16 cellular contexts compared by ENCODE assay signal in genomic region chrX:74249963-74250362, GRCh38. TPM values are rescaled to one million over a fixed set of nuclear protein-coding genes. Genes with fewer than 3 reads are reported as not detected.
DNase-seq lines count a peak whose midpoint lies in the region; ATAC-seq and TF ChIP-seq lines count a peak whose summit lies in the region.
"Had no signal": no experiment of that assay in that cellular context is flagged by ENCODE, and none has a peak within 500 bp of the region (broad histone marks: within the 10 kb centered on the region; RNA-seq: fewer than 3 reads in every experiment).

No MANE protein-coding gene starts in this region.

- 1% methylated on average over 11 of the region's 11 CpGs; no CpG with 5 or more reads in 1 of the 2 experiments for WGBS in endodermal cell (ENCODE audit: insufficient coverage in 1 of 2, insufficient read length in 1 of 2), 2 experiments

- peaks cover 53% of the 10 kb centered on the region for H3K36me3 ChIP-seq in endodermal cell (ENCODE audit: control insufficient read depth, insufficient read depth, low read length)

- H3K9me3 ChIP-seq in endodermal cell (ENCODE audit: control insufficient read depth, low read length) = no peaks in the 10 kb centered on the region
- H3K9me3 ChIP-seq: body of pancreas had no signal

- BruUV-seq in Calu3 (replicated peaks; lab: Mats Ljungman, UMichigan) = no TSS peak

- no peaks in the 10 kb centered on the region for H3K27me3 ChIP-seq in endodermal cell (ENCODE audit: control insufficient read depth, insufficient read depth, low read length, poor library complexity, severe bottlenecking)
- H3K27me3 ChIP-seq: body of pancreas had no signal

- H3K9me3 Mint-ChIP-seq in Calu3 (ENCODE audit: low read depth, unreplicated experiment) (no peaks in the 10 kb centered on the region), endodermal cell (no peaks in the 10 kb centered on the region), nephron progenitor cell (no peaks in the 10 kb centered on the region)
- H3K9me3 Mint-ChIP-seq in activated CD8-positive, alpha-beta memory T cell treated with anti-CD3 and anti-CD28 coated beads, Interleukin-2, amount 10 ng/mL, durations not matched to agents 7 days and 5 days (ENCODE audit: low read depth) = no peaks in the 10 kb centered on the region
- H3K9me3 Mint-ChIP-seq: activated CD4-positive, alpha-beta memory T cell treated with anti-CD3 and anti-CD28 coated beads for 36 hours; stimulated activated memory B cell treated with anti-CD40 and anti-IgM and Interleukin-4, amounts not matched to agents 10 μg/mL and 1 μg/mL and 100 μg/mL, for 72 hours had no signal

- H3K36me3 Mint-ChIP-seq in Calu3 (ENCODE audit: insufficient read depth, unreplicated experiment) = peaks cover 7% of the 10 kb centered on the region
- peaks cover 67% of the 10 kb centered on the region for H3K36me3 Mint-ChIP-seq in endodermal cell (ENCODE audit: low read depth)
- H3K36me3 Mint-ChIP-seq in nephron progenitor cell (ENCODE audit: low read depth) = peaks cover 60% of the 10 kb centered on the region
- peaks cover 11% of the 10 kb centered on the region for H3K36me3 Mint-ChIP-seq in activated CD8-positive, alpha-beta memory T cell treated with anti-CD3 and anti-CD28 coated beads, Interleukin-2, amount 10 ng/mL, durations not matched to agents 7 days and 5 days

- H3K4me3 Mint-ChIP-seq in Calu3 (ENCODE audit: low read depth, unreplicated experiment) (no peak overlapping the region), endodermal cell (peak overlapping the region; percentile 38), nephron progenitor cell (peak overlapping the region; percentile 41)
- no peak overlapping the region for H3K4me3 Mint-ChIP-seq in activated CD8-positive, alpha-beta memory T cell treated with anti-CD3 and anti-CD28 coated beads, Interleukin-2, amount 10 ng/mL, durations not matched to agents 7 days and 5 days
- H3K4me3 Mint-ChIP-seq: activated CD4-positive, alpha-beta memory T cell treated with anti-CD3 and anti-CD28 coated beads for 36 hours; stimulated activated memory B cell treated with anti-CD40 and anti-IgM and Interleukin-4, amounts not matched to agents 10 μg/mL and 1 μg/mL and 100 μg/mL, for 72 hours had no signal

- H3K4me3 ChIP-seq in endodermal cell (ENCODE audit: low read length) = no peak overlapping the region
- H3K4me3 ChIP-seq: body of pancreas had no signal

- no peak for ATAC-seq in activated CD8-positive, alpha-beta memory T cell treated with anti-CD3 and anti-CD28 coated beads, Interleukin-2, amount 10 ng/mL, durations not matched to agents 7 days and 5 days
- ATAC-seq in GM19395 (IDR thresholded peaks at IDR 0.05; ENCODE audit: unreplicated experiment) = no peak
- ATAC-seq: body of pancreas; stimulated activated memory B cell treated with anti-CD40 and anti-IgM and Interleukin-4, amounts not matched to agents 10 μg/mL and 1 μg/mL and 100 μg/mL, for 72 hours had no signal

- TF ChIP-seq CTCF in Calu3 (IDR thresholded peaks at IDR 0.05; ENCODE audit: unreplicated experiment) (no peak), endodermal cell (conservative IDR thresholded peaks at IDR 0.05) (no peak), nephron progenitor cell (IDR thresholded peaks at IDR 0.05) (no peak)

- CTCF ChIA-PET in Calu3 (lab: Charles Lee) = interaction anchor here (0.6 to 0.7 kb wide), 2 partner anchors 12 to 42 kb away, joined by 3 read pairs; no protein-coding TSS in a partner anchor
- CTCF ChIA-PET in activated CD8-positive, alpha-beta memory T cell treated with anti-CD3 and anti-CD28 coated beads, Interleukin-2, amount 10 ng/mL, durations not matched to agents 7 days and 5 days (lab: Charles Lee) = no interaction called here

- no peaks in the 10 kb centered on the region for H3K4me1 ChIP-seq in endodermal cell (ENCODE audit: control insufficient read depth, insufficient read depth, low read length)
- H3K4me1 ChIP-seq: body of pancreas had no signal

- peaks cover 20% of the 10 kb centered on the region for H3K4me1 Mint-ChIP-seq in Calu3 (ENCODE audit: low read depth, unreplicated experiment)
- peaks cover 41% of the 10 kb centered on the region for H3K4me1 Mint-ChIP-seq in endodermal cell
- H3K4me1 Mint-ChIP-seq in nephron progenitor cell = peaks cover 36% of the 10 kb centered on the region
- H3K4me1 Mint-ChIP-seq in activated CD8-positive, alpha-beta memory T cell treated with anti-CD3 and anti-CD28 coated beads, Interleukin-2, amount 10 ng/mL, durations not matched to agents 7 days and 5 days = no peaks in the 10 kb centered on the region
- H3K4me1 Mint-ChIP-seq: stimulated activated memory B cell treated with anti-CD40 and anti-IgM and Interleukin-4, amounts not matched to agents 10 μg/mL and 1 μg/mL and 100 μg/mL, for 72 hours had no signal

- H3K9ac ChIP-seq in endodermal cell (ENCODE audit: extremely low read depth, low read length, poor library complexity, severe bottlenecking) = peak overlapping the region; percentile 3

- no peak overlapping the region for H3K27ac ChIP-seq in endodermal cell (ENCODE audit: low read depth, low read length)

- H3K27me3 Mint-ChIP-seq in Calu3 (ENCODE audit: unreplicated experiment) = no peaks in the 10 kb centered on the region
- no peaks in the 10 kb centered on the region for H3K27me3 Mint-ChIP-seq in endodermal cell (ENCODE audit: insufficient read depth)
- peaks cover 3% of the 10 kb centered on the region for H3K27me3 Mint-ChIP-seq in nephron progenitor cell (ENCODE audit: low read depth, poor library complexity)
- no peaks in the 10 kb centered on the region for H3K27me3 Mint-ChIP-seq in activated CD8-positive, alpha-beta memory T cell treated with anti-CD3 and anti-CD28 coated beads, Interleukin-2, amount 10 ng/mL, durations not matched to agents 7 days and 5 days
- H3K27me3 Mint-ChIP-seq: activated CD4-positive, alpha-beta memory T cell treated with anti-CD3 and anti-CD28 coated beads for 36 hours; stimulated activated memory B cell treated with anti-CD40 and anti-IgM and Interleukin-4, amounts not matched to agents 10 μg/mL and 1 μg/mL and 100 μg/mL, for 72 hours had no signal

- intact Hi-C loops in Calu3 (cut with micrococcal nuclease; ENCODE audit: unreplicated experiment) = no loop called here

- peak overlapping the region; percentile 67 for H3K27ac Mint-ChIP-seq in Calu3 (ENCODE audit: unreplicated experiment)
- H3K27ac Mint-ChIP-seq in endodermal cell = peak overlapping the region; percentile 93
- H3K27ac Mint-ChIP-seq in nephron progenitor cell = peak overlapping the region; percentile 95
- no peak overlapping the region for H3K27ac Mint-ChIP-seq in activated CD8-positive, alpha-beta memory T cell treated with anti-CD3 and anti-CD28 coated beads, Interleukin-2, amount 10 ng/mL, durations not matched to agents 7 days and 5 days
- H3K27ac Mint-ChIP-seq: activated CD4-positive, alpha-beta memory T cell treated with anti-CD3 and anti-CD28 coated beads for 36 hours; stimulated activated memory B cell treated with anti-CD40 and anti-IgM and Interleukin-4, amounts not matched to agents 10 μg/mL and 1 μg/mL and 100 μg/mL, for 72 hours had no signal

- DNase-seq in Calu3 (no peak), NCI-H69 (lab: John Stamatoyannopoulos, UW) (peak; percentile 90), endodermal cell (peak; percentile 95), nephron progenitor cell (no peak), hepatic stellate cell (ENCODE audit: low spot score) (no peak), 8988T (no peak)
- no peak for DNase-seq in activated CD8-positive, alpha-beta memory T cell treated with anti-CD3 and anti-CD28 coated beads, Interleukin-2, amount 10 ng/mL, durations not matched to agents 7 days and 5 days
- DNase-seq: activated CD4-positive, alpha-beta memory T cell treated with anti-CD3 and anti-CD28 coated beads for 36 hours; activated effector memory CD4-positive, alpha-beta T cell treated with Interleukin-2 at 50 U/mL for 16 hours; body of pancreas; NCI-H510A treated with DMSO at 0.1 percent for 48 hours; stimulated activated CD4-positive, alpha-beta T cell treated with anti-CD3 and anti-CD28 coated beads, Interleukin-4, amount 100 ng/mL, for 24 hours had no signal

RNA-seq across cellular contexts. Expression of gene ZCCHC13, which starts 54.0 kb away (rescaled TPM):
- total RNA-seq in Calu3 (2022) (not detected in 2 replicates), endodermal cell (not detected)
- not detected for polyA plus RNA-seq in endodermal cell (2013, experiment 1 of 2)
- polyA plus RNA-seq in endodermal cell (2013, experiment 2 of 2) = not detected
- total RNA-seq in activated CD8-positive, alpha-beta memory T cell treated with anti-CD3 and anti-CD28 coated beads, Interleukin-2, amount 10 ng/mL, durations not matched to agents 7 days and 5 days = not detected
- total RNA-seq: activated CD4-positive, alpha-beta memory T cell treated with anti-CD3 and anti-CD28 coated beads for 36 hours; body of pancreas; mononuclear cell; pulmonary artery endothelial cell had no signal

Comparison
In these comparisons a context has a peak if more than half of its experiments do, and no peak if none do; other contexts are left out.
1. DNase-seq: peak in NCI-H69 (single experiment) and endodermal cell (single experiment); none in Calu3 (single experiment), nephron progenitor cell (single experiment), hepatic stellate cell (single experiment), activated CD8-positive, alpha-beta memory T cell treated with anti-CD3 and anti-CD28 coated beads, Interleukin-2, amount 10 ng/mL, durations not matched to agents 7 days and 5 days (single experiment) and 8988T (single experiment).
2. H3K4me3 Mint-ChIP-seq: peak in endodermal cell (single experiment) and nephron progenitor cell (single experiment); none in Calu3 (single experiment) and activated CD8-positive, alpha-beta memory T cell treated with anti-CD3 and anti-CD28 coated beads, Interleukin-2, amount 10 ng/mL, durations not matched to agents 7 days and 5 days (single experiment).